8 cellular contexts compared by ENCODE assay signal in the genomic region with DNA sequence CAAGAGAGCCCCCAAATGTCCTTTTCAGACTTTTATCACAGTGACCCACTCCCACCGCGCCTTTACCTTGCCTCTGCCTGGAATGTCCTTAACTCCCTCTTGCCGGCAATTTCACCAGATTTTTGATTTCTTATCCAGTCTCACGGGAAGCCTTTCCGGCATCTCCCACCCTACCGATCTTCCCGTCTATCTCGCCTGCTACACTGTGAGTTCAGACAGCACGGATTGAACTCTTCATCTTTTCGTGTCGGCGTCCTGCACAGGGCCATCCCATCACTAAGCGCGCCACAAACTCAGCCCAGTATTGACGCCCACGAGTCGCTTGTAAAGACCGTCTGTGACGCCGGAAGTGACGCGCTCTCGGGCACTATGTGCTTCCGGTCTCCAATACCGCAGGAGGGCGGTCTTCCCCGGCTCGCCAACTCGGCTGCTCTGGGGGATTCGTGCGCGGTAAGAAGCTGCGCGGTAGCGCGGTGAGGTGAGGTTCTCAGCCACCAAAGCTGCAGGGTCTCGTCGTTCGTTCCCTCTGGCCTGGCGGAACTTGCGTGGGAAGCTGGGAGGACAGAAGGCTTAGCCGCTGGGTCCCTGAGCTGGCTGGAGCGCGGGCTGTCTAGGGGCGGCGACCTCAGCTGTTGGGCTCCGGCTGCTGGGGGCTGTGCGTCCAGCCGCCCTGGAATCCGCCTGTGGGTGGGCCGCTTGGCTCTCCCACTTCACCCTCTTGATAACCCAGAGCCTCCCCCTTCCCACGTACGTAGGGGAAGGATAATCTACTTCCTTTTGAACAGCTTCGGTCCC. TPM values are rescaled to one million over a fixed set of nuclear protein-coding genes. Genes with fewer than 3 reads are reported as not detected.
DNase-seq lines count a peak whose midpoint lies in the region; ATAC-seq and TF ChIP-seq lines count a peak whose summit lies in the region.

A gene with protein sequence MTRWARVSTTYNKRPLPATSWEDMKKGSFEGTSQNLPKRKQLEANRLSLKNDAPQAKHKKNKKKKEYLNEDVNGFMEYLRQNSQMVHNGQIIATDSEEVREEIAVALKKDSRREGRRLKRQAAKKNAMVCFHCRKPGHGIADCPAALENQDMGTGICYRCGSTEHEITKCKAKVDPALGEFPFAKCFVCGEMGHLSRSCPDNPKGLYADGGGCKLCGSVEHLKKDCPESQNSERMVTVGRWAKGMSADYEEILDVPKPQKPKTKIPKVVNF (plus strand): TSS at position 367 of the 795 bp plus-strand sequence. CDS start 3,171 bp downstream, outside the sequence.

- DNase-seq in NCI-H1048 (lab: John Stamatoyannopoulos, UW): peak; percentile 91
- DNase-seq in SKM-1 (lab: John Stamatoyannopoulos, UW; ENCODE audit: unreplicated experiment): peak; percentile 82
- peak; percentile 86 to 90 for DNase-seq in activated naive CD4-positive, alpha-beta T cell treated with anti-CD3 and anti-CD28 coated beads, Interleukin-2, amount 50 U/mL, for 72 hours (ENCODE audit: low spot score in 2 of 2)
- DNase-seq in glomerular endothelial cell (ENCODE audit: extremely low read depth, low read depth, low spot score): peak; percentile 76
- DNase-seq in occipital lobe (lab: John Stamatoyannopoulos, UW): peak; percentile 90

- peaks cover 6 to 18% of the 10 kb centered on the region in 2 donors for H3K36me3 Mint-ChIP-seq in activated naive CD4-positive, alpha-beta T cell treated with anti-CD3 and anti-CD28 coated beads, Interleukin-2, amount 50 U/mL, for 72 hours

- peak within 1 kb of the TSS; percentile 84 for H3K27ac ChIP-seq in temporal lobe (ENCODE audit: low read depth, low read length)

- no peaks in the 10 kb centered on the region for H3K9me3 Mint-ChIP-seq in activated naive CD4-positive, alpha-beta T cell treated with anti-CD3 and anti-CD28 coated beads, Interleukin-2, amount 50 U/mL, for 72 hours

- H3K27ac Mint-ChIP-seq in activated naive CD4-positive, alpha-beta T cell treated with anti-CD3 and anti-CD28 coated beads, Interleukin-2, amount 50 U/mL, for 72 hours: peak within 1 kb of the TSS; percentile 95

- ATAC-seq in HG02588 (IDR thresholded peaks at IDR 0.05; ENCODE audit: unreplicated experiment): peak; percentile 98
- ATAC-seq in activated naive CD4-positive, alpha-beta T cell treated with anti-CD3 and anti-CD28 coated beads, Interleukin-2, amount 50 U/mL, for 72 hours: peak; percentile 95 to 98

- peak; percentile 95 for TF ChIP-seq POLR2A in GM10847 (IDR thresholded peaks at IDR 0.05; ENCODE audit: extremely low read depth, insufficient read length)

RNA-seq across cellular contexts. Expression of the gene that starts here (rescaled TPM):
- total RNA-seq in activated naive CD4-positive, alpha-beta T cell treated with anti-CD3 and anti-CD28 coated beads, Interleukin-2, amount 50 U/mL, for 72 hours: 10 to 100 TPM; 27.6 to 38.6 TPM
- 15.0 and 16.2 TPM in 2 replicates for total RNA-seq in glomerular endothelial cell
- 10.3 TPM for total RNA-seq in occipital lobe
- 5.9 TPM for total RNA-seq in temporal lobe

Comparison
In these comparisons a context has a peak if more than half of its experiments do, and no peak if none do; other contexts are left out.
1. Peak in every context shown above with its lines: DNase-seq, ATAC-seq and H3K27ac ChIP-seq.